In the genomic region with DNA sequence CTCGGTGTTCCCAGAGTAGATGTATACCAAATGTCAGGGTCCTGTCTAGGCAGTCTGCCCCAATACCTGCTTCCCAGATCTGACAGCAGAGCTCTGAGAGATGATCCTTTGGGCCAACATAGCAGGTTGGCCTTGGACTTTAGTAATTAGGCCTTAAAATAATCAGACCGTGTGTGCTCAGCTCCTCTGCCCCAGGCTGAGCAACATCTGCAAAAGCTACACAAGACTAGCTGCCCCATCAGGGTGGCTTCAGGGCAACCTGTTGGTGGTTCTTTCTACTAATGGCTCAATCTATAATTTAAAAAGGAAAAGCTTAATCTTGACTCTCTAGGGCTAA, we compare ENCODE assay signal across 1 cellular context.
TF ChIP-seq lines count a peak whose summit lies in the region.

No MANE protein-coding gene starts in this region.

TF ChIP-seq in HepG2, 621 proteins besides CTCF, POLR2A, EP300 and RAD21 (continued from another document):
- TF ChIP-seq ZNF446 (CRISPR knock-in tag; IDR thresholded peaks at IDR 0.05), result no peak
- TF ChIP-seq MLX (CRISPR knock-in tag; IDR thresholded peaks at IDR 0.05), result no peak
- TF ChIP-seq ZMYM2 (CRISPR knock-in tag; IDR thresholded peaks at IDR 0.05), result no peak
- TF ChIP-seq ZNF572 (CRISPR knock-in tag; IDR thresholded peaks at IDR 0.05), result no peak
- TF ChIP-seq NCOA2 (CRISPR knock-in tag; IDR thresholded peaks at IDR 0.05), result peak; percentile 14; the same call in 1 of the 2 replicates
- no peak for TF ChIP-seq THAP7 (CRISPR knock-in tag; IDR thresholded peaks at IDR 0.05)
- TF ChIP-seq SALL1 (CRISPR knock-in tag; IDR thresholded peaks at IDR 0.05), result peak; percentile 73
- TF ChIP-seq ZNF142 (CRISPR knock-in tag; IDR thresholded peaks at IDR 0.05), result no peak
- no peak for TF ChIP-seq THAP8 (CRISPR knock-in tag; IDR thresholded peaks at IDR 0.05; ENCODE audit: borderline replicate concordance)
- TF ChIP-seq, protein P1, sequence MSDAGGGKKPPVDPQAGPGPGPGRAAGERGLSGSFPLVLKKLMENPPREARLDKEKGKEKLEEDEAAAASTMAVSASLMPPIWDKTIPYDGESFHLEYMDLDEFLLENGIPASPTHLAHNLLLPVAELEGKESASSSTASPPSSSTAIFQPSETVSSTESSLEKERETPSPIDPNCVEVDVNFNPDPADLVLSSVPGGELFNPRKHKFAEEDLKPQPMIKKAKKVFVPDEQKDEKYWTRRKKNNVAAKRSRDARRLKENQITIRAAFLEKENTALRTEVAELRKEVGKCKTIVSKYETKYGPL (CRISPR knock-in tag; IDR thresholded peaks at IDR 0.05), result no peak
- no peak for TF ChIP-seq ZBTB38 (CRISPR knock-in tag; IDR thresholded peaks at IDR 0.05)
- TF ChIP-seq PTBP1 (IDR thresholded peaks at IDR 0.05; ENCODE audit: low read depth, low read length, poor library complexity, severe bottlenecking), result no peak
- TF ChIP-seq NKX3-1 (CRISPR knock-in tag; IDR thresholded peaks at IDR 0.05), result no peak
- TF ChIP-seq MIXL1 (CRISPR knock-in tag; IDR thresholded peaks at IDR 0.05), result peak; percentile 65; the same call in 1 of the 2 replicates
- no peak for TF ChIP-seq PLRG1 (conservative IDR thresholded peaks at IDR 0.05)
- TF ChIP-seq IRF2 (CRISPR knock-in tag; IDR thresholded peaks at IDR 0.05), result no peak
- no peak for TF ChIP-seq RFXANK (CRISPR knock-in tag; IDR thresholded peaks at IDR 0.05)
- TF ChIP-seq, protein P2, sequence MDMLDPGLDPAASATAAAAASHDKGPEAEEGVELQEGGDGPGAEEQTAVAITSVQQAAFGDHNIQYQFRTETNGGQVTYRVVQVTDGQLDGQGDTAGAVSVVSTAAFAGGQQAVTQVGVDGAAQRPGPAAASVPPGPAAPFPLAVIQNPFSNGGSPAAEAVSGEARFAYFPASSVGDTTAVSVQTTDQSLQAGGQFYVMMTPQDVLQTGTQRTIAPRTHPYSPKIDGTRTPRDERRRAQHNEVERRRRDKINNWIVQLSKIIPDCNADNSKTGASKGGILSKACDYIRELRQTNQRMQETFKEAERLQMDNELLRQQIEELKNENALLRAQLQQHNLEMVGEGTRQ (IDR thresholded peaks at IDR 0.05; ENCODE audit: low read depth, low read length), result no peak
- TF ChIP-seq, protein P2 (CRISPR knock-in tag; IDR thresholded peaks at IDR 0.05; ENCODE audit: borderline replicate concordance), result no peak
- no peak for TF ChIP-seq TFDP2 (CRISPR knock-in tag; IDR thresholded peaks at IDR 0.05)
